In genomic region chr3:128592891-128593290, GRCh38 we compare ENCODE assay signal across 1 cellular context.
TF ChIP-seq lines count a peak whose summit lies in the region.

No MANE protein-coding gene starts in this region.

TF ChIP-seq in GM23338, 12 proteins besides CTCF, POLR2A, EP300 and RAD21 (continued from another document):
- TF ChIP-seq, protein P1, sequence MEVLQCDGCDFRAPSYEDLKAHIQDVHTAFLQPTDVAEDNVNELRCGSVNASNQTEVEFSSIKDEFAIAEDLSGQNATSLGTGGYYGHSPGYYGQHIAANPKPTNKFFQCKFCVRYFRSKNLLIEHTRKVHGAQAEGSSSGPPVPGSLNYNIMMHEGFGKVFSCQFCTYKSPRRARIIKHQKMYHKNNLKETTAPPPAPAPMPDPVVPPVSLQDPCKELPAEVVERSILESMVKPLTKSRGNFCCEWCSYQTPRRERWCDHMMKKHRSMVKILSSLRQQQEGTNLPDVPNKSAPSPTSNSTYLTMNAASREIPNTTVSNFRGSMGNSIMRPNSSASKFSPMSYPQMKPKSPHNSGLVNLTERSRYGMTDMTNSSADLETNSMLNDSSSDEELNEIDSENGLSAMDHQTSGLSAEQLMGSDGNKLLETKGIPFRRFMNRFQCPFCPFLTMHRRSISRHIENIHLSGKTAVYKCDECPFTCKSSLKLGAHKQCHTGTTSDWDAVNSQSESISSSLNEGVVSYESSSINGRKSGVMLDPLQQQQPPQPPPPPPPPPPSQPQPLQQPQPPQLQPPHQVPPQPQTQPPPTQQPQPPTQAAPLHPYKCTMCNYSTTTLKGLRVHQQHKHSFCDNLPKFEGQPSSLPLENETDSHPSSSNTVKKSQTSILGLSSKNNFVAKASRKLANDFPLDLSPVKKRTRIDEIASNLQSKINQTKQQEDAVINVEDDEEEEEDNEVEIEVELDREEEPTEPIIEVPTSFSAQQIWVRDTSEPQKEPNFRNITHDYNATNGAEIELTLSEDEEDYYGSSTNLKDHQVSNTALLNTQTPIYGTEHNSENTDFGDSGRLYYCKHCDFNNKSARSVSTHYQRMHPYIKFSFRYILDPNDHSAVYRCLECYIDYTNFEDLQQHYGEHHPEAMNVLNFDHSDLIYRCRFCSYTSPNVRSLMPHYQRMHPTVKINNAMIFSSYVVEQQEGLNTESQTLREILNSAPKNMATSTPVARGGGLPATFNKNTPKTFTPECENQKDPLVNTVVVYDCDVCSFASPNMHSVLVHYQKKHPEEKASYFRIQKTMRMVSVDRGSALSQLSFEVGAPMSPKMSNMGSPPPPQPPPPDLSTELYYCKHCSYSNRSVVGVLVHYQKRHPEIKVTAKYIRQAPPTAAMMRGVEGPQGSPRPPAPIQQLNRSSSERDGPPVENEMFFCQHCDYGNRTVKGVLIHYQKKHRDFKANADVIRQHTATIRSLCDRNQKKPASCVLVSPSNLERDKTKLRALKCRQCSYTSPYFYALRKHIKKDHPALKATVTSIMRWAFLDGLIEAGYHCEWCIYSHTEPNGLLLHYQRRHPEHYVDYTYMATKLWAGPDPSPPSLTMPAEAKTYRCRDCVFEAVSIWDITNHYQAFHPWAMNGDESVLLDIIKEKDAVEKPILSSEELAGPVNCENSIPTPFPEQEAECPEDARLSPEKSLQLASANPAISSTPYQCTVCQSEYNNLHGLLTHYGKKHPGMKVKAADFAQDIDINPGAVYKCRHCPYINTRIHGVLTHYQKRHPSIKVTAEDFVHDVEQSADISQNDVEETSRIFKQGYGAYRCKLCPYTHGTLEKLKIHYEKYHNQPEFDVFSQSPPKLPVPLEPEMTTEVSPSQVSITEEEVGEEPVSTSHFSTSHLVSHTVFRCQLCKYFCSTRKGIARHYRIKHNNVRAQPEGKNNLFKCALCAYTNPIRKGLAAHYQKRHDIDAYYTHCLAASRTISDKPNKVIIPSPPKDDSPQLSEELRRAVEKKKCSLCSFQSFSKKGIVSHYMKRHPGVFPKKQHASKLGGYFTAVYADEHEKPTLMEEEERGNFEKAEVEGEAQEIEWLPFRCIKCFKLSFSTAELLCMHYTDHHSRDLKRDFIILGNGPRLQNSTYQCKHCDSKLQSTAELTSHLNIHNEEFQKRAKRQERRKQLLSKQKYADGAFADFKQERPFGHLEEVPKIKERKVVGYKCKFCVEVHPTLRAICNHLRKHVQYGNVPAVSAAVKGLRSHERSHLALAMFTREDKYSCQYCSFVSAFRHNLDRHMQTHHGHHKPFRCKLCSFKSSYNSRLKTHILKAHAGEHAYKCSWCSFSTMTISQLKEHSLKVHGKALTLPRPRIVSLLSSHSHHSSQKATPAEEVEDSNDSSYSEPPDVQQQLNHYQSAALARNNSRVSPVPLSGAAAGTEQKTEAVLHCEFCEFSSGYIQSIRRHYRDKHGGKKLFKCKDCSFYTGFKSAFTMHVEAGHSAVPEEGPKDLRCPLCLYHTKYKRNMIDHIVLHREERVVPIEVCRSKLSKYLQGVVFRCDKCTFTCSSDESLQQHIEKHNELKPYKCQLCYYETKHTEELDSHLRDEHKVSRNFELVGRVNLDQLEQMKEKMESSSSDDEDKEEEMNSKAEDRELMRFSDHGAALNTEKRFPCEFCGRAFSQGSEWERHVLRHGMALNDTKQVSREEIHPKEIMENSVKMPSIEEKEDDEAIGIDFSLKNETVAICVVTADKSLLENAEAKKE (CRISPR knock-in tag; IDR thresholded peaks at IDR 0.05): no peak
- no peak for TF ChIP-seq POLR2AphosphoS5 (IDR thresholded peaks at IDR 0.05; ENCODE audit: low read depth)
